Comparison of ENCODE assay signal across 1 cellular context in genomic region chr13:91630916-91631315, GRCh38.
TF ChIP-seq lines count a peak whose summit lies in the region.

No MANE protein-coding gene starts in this region.

TF ChIP-seq in H1, 55 proteins besides CTCF, POLR2A, EP300 and RAD21 (continued from another document):
- TF ChIP-seq, protein P1, sequence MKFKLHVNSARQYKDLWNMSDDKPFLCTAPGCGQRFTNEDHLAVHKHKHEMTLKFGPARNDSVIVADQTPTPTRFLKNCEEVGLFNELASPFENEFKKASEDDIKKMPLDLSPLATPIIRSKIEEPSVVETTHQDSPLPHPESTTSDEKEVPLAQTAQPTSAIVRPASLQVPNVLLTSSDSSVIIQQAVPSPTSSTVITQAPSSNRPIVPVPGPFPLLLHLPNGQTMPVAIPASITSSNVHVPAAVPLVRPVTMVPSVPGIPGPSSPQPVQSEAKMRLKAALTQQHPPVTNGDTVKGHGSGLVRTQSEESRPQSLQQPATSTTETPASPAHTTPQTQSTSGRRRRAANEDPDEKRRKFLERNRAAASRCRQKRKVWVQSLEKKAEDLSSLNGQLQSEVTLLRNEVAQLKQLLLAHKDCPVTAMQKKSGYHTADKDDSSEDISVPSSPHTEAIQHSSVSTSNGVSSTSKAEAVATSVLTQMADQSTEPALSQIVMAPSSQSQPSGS (IDR thresholded peaks at IDR 0.05; ENCODE audit: low read length), result no peak
- TF ChIP-seq HDAC2 (IDR thresholded peaks at IDR 0.05; ENCODE audit: borderline replicate concordance in 1 of 2, low read depth in 2 of 2, low read length in 2 of 2) (no peak), SAP30 (IDR thresholded peaks at IDR 0.05; ENCODE audit: insufficient read depth, insufficient replicate concordance, low read length) (no peak), JUND (IDR thresholded peaks at IDR 0.05; ENCODE audit: low read length) (no peak)
